ENCODE assay signal across 2 cellular contexts in the genomic region with DNA sequence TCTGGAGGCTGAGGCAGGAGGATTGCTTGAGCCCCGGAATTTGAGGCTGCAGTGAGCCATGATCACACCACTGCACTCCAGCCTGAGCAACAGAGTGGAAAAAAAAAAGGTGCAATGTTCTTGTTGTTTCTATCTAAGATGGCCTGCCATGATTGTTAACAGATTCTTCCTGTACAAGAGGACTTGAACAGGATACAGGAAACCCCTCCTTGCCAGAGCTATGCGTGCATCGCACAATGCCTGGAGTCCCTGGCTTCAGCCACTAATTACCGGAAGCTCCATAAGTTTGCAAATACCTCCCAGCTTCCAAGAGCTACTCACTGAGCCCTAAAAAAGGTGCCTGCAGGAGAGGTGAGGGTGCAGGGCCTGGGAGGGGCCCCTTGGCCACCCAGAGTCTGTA.
TF ChIP-seq lines count a peak whose summit lies in the region.

No MANE protein-coding gene starts in this region.

TF ChIP-seq in liver, 16 proteins besides CTCF, POLR2A, EP300 and RAD21:
- TF ChIP-seq NR2F2 (IDR thresholded peaks at IDR 0.05): peak; percentile 43
- TF ChIP-seq HNF4A (conservative IDR thresholded peaks at IDR 0.05): no peak
- no peak for TF ChIP-seq YY1 (IDR thresholded peaks at IDR 0.05)

TF ChIP-seq in HepG2, 621 proteins besides CTCF, POLR2A, EP300 and RAD21:
- no peak for TF ChIP-seq ZSCAN21 (CRISPR knock-in tag; IDR thresholded peaks at IDR 0.05; ENCODE audit: borderline replicate concordance)
- TF ChIP-seq FOXC1 (CRISPR knock-in tag; IDR thresholded peaks at IDR 0.05; ENCODE audit: borderline replicate concordance): no peak
- no peak for TF ChIP-seq MED8 (CRISPR knock-in tag; IDR thresholded peaks at IDR 0.05; ENCODE audit: insufficient replicate concordance)
- TF ChIP-seq, protein P1, sequence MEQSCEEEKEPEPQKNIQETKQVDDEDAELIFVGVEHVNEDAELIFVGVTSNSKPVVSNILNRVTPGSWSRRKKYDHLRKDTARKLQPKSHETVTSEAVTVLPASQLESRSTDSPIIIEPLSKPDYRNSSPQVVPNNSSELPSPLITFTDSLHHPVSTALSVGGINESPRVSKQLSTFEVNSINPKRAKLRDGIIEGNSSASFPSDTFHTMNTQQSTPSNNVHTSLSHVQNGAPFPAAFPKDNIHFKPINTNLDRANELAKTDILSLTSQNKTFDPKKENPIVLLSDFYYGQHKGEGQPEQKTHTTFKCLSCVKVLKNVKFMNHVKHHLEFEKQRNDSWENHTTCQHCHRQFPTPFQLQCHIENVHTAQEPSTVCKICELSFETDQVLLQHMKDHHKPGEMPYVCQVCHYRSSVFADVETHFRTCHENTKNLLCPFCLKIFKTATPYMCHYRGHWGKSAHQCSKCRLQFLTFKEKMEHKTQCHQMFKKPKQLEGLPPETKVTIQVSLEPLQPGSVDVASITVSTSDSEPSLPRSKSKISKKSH (CRISPR knock-in tag; IDR thresholded peaks at IDR 0.05; ENCODE audit: borderline replicate concordance): no peak
- TF ChIP-seq ZNF230 (CRISPR knock-in tag; IDR thresholded peaks at IDR 0.05): no peak
- TF ChIP-seq, protein P2, sequence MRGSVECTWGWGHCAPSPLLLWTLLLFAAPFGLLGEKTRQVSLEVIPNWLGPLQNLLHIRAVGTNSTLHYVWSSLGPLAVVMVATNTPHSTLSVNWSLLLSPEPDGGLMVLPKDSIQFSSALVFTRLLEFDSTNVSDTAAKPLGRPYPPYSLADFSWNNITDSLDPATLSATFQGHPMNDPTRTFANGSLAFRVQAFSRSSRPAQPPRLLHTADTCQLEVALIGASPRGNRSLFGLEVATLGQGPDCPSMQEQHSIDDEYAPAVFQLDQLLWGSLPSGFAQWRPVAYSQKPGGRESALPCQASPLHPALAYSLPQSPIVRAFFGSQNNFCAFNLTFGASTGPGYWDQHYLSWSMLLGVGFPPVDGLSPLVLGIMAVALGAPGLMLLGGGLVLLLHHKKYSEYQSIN (CRISPR knock-in tag; IDR thresholded peaks at IDR 0.05; ENCODE audit: borderline replicate concordance): no peak
- TF ChIP-seq, protein P3, sequence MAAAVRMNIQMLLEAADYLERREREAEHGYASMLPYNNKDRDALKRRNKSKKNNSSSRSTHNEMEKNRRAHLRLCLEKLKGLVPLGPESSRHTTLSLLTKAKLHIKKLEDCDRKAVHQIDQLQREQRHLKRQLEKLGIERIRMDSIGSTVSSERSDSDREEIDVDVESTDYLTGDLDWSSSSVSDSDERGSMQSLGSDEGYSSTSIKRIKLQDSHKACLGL (CRISPR knock-in tag; IDR thresholded peaks at IDR 0.05): no peak
- TF ChIP-seq AHR (CRISPR knock-in tag; IDR thresholded peaks at IDR 0.05): no peak
- TF ChIP-seq HDAC6 (IDR thresholded peaks at IDR 0.05; ENCODE audit: low read depth, low read length): no peak
- TF ChIP-seq ZNF260 (CRISPR knock-in tag; IDR thresholded peaks at IDR 0.05; ENCODE audit: borderline replicate concordance, low read depth): no peak
- TF ChIP-seq SNAPC2 (CRISPR knock-in tag; IDR thresholded peaks at IDR 0.05): no peak
- TF ChIP-seq TBP (CRISPR knock-in tag; IDR thresholded peaks at IDR 0.05): no peak
- TF ChIP-seq ZNF83 (CRISPR knock-in tag; IDR thresholded peaks at IDR 0.05; ENCODE audit: borderline replicate concordance): no peak
TF ChIP-seq in HepG2: peak in this region for 0.
